Comparison of ENCODE assay signal across 1 cellular context in genomic region chr19:30266687-30267086, GRCh38.
A peak's percentile ranks its signal among the peaks of the same experiment; 100 is the strongest.
TF ChIP-seq lines count a peak whose summit lies in the region.

No MANE protein-coding gene starts in this region.

TF ChIP-seq in K562, 482 proteins besides CTCF, POLR2A, EP300 and RAD21:
- TF ChIP-seq RREB1 (CRISPR knock-in tag; IDR thresholded peaks at IDR 0.05) (no peak), SUPT5H (IDR thresholded peaks at IDR 0.05) (no peak), TRIM25 (IDR thresholded peaks at IDR 0.05; ENCODE audit: borderline replicate concordance) (no peak), CBX8 (IDR thresholded peaks at IDR 0.05; ENCODE audit: borderline replicate concordance, extremely low read depth, low read depth, low read length, poor library complexity, severe bottlenecking) (peak; percentile 79)
